Comparison of ENCODE assay signal across 25 cellular contexts in the genomic region with DNA sequence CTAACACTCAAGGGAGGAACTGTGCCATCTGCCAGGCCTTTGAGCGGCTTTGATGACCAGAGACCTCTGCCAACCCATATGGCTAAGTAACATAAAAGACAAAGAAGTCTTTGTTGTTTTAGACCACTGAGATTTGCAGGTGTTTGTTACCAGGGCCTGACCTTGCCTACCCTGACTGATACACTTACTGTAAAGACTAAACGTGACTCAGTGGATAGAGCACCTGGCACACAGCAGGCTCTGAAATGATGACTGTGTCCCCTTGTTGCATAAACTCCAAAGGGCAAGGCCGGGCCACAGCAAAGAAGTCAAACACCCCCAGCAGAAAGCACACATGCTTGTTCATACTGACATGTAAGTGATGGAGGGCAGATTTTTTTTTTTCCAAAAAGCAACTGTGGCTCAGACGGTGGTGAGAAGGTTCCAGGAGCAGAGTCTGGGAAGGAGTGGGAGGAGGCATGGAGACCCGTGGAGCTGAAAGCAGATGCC. TPM values are rescaled to one million over a fixed set of nuclear protein-coding genes. Genes with fewer than 3 reads are reported as not detected.
A peak's percentile ranks its signal among the peaks of the same experiment; 100 is the strongest.
DNase-seq lines count a peak whose midpoint lies in the region; ATAC-seq, FAIRE-seq and TF ChIP-seq lines count a peak whose summit lies in the region.
"Had no signal": no experiment of that assay in that cellular context is flagged by ENCODE, and none has a peak within 500 bp of the region (broad histone marks: within the 10 kb centered on the region; RNA-seq: fewer than 3 reads in every experiment).

No MANE protein-coding gene starts in this region.

- H3K4me3 Mint-ChIP-seq in activated CD8-positive, alpha-beta memory T cell treated with anti-CD3 and anti-CD28 coated beads, Interleukin-2, amount 10 ng/mL, durations not matched to agents 7 days and 5 days = no peak overlapping the region
- H3K4me3 Mint-ChIP-seq in endodermal cell = no peak overlapping the region
- H3K4me3 Mint-ChIP-seq: CD8-positive, alpha-beta T cell; HFFc6 had no signal

- H2BK5ac ChIP-seq in neuronal stem cell (ENCODE audit: low read length) = no peak overlapping the region

- H3K27me3 Mint-ChIP-seq in activated CD8-positive, alpha-beta memory T cell treated with anti-CD3 and anti-CD28 coated beads, Interleukin-2, amount 10 ng/mL, durations not matched to agents 7 days and 5 days = peaks cover 8% of the 10 kb centered on the region
- H3K27me3 Mint-ChIP-seq in endodermal cell (ENCODE audit: insufficient read depth) = peaks cover 14% of the 10 kb centered on the region

- H3K27ac Mint-ChIP-seq in activated CD8-positive, alpha-beta memory T cell treated with anti-CD3 and anti-CD28 coated beads, Interleukin-2, amount 10 ng/mL, durations not matched to agents 7 days and 5 days = no peak overlapping the region
- no peak overlapping the region for H3K27ac Mint-ChIP-seq in endodermal cell
- H3K27ac Mint-ChIP-seq: CD8-positive, alpha-beta T cell; HFFc6 had no signal

- no peak for ATAC-seq in activated CD8-positive, alpha-beta memory T cell treated with anti-CD3 and anti-CD28 coated beads, Interleukin-2, amount 10 ng/mL, durations not matched to agents 7 days and 5 days
- ATAC-seq: CD8-positive, alpha-beta T cell; Panc1; SK-N-SH treated with all-trans-retinoic acid at 6 μM for 48 hours had no signal

- H3K79me1 ChIP-seq in neuronal stem cell (ENCODE audit: low read depth, low read length) = no peaks in the 10 kb centered on the region

- no peak overlapping the region for H4K91ac ChIP-seq in neuronal stem cell (ENCODE audit: low read depth, low read length, poor library complexity)

- TF ChIP-seq CTCF in endodermal cell (conservative IDR thresholded peaks at IDR 0.05) = no peak

- peaks cover 2% of the 10 kb centered on the region for H3K4me1 Mint-ChIP-seq in activated CD8-positive, alpha-beta memory T cell treated with anti-CD3 and anti-CD28 coated beads, Interleukin-2, amount 10 ng/mL, durations not matched to agents 7 days and 5 days
- H3K4me1 Mint-ChIP-seq in endodermal cell = peaks cover 7% of the 10 kb centered on the region

- no peak overlapping the region for H2BK12ac ChIP-seq in neuronal stem cell (ENCODE audit: low read length)

- CTCF ChIA-PET in activated CD8-positive, alpha-beta memory T cell treated with anti-CD3 and anti-CD28 coated beads, Interleukin-2, amount 10 ng/mL, durations not matched to agents 7 days and 5 days (lab: Charles Lee) = interaction anchor here (2.3 kb wide), 1 partner anchor 81 kb away, joined by 5 read pairs; no protein-coding TSS in a partner anchor

- no peak overlapping the region for H4K8ac ChIP-seq in neuronal stem cell (ENCODE audit: low read depth, low read length)

- no peak overlapping the region for H2AFZ ChIP-seq in neuronal stem cell (ENCODE audit: low read length)

- no peaks in the 10 kb centered on the region for H3K27me3 ChIP-seq in endodermal cell (ENCODE audit: control insufficient read depth, insufficient read depth, low read length, poor library complexity, severe bottlenecking)
- H3K27me3 ChIP-seq in neuronal stem cell (ENCODE audit: control insufficient read depth in 3 of 3, insufficient read depth in 3 of 3, low read depth in 1 of 3, low read length in 3 of 3) = no peaks in the 10 kb centered on the region

- H3K18ac ChIP-seq in neuronal stem cell (ENCODE audit: low read length) = no peak overlapping the region

- H3K4ac ChIP-seq in neuronal stem cell (ENCODE audit: low read length) = no peak overlapping the region

- H3K9ac ChIP-seq in endodermal cell (ENCODE audit: extremely low read depth, low read length, poor library complexity, severe bottlenecking) (no peak overlapping the region), neuronal stem cell (ENCODE audit: low read depth, low read length, poor library complexity) (peak overlapping the region; percentile 2)

- no peaks in the 10 kb centered on the region for H3K36me3 Mint-ChIP-seq in activated CD8-positive, alpha-beta memory T cell treated with anti-CD3 and anti-CD28 coated beads, Interleukin-2, amount 10 ng/mL, durations not matched to agents 7 days and 5 days
- no peaks in the 10 kb centered on the region for H3K36me3 Mint-ChIP-seq in endodermal cell (ENCODE audit: low read depth)
- H3K36me3 Mint-ChIP-seq: CD8-positive, alpha-beta T cell had no signal

- no peak overlapping the region for H2AK5ac ChIP-seq in neuronal stem cell (ENCODE audit: low read depth, low read length)

- no peak overlapping the region for H2BK15ac ChIP-seq in neuronal stem cell (ENCODE audit: low read length)

- H3K36me3 ChIP-seq in endodermal cell (ENCODE audit: control insufficient read depth, insufficient read depth, low read length) (no peaks in the 10 kb centered on the region), neuronal stem cell (replicated peaks in 1 of 2; ENCODE audit: control insufficient read depth in 2 of 2, insufficient read depth in 2 of 2, low read length in 2 of 2) (no peaks in the 10 kb centered on the region)

- DNase-seq in activated CD8-positive, alpha-beta memory T cell treated with anti-CD3 and anti-CD28 coated beads for 24 hours = peak; percentile 19
- DNase-seq in activated CD8-positive, alpha-beta memory T cell treated with anti-CD3 and anti-CD28 coated beads, Interleukin-2, amount 10 ng/mL, durations not matched to agents 7 days and 5 days = no peak
- DNase-seq in endodermal cell (peak; percentile 24), neuronal stem cell (ENCODE audit: low spot score) (no peak), urothelium cell line (ENCODE audit: low spot score) (peak; percentile 46), foreskin melanocyte (no peak), Ammon's horn (ENCODE audit: low spot score) (no peak), NCI-H146 (lab: John Stamatoyannopoulos, UW) (no peak)
- DNase-seq: 8988T; Calu3; DMS53; GF-D8; H7; HFFc6; Kasumi-1; NCI-H1417 treated with DMSO at 0.1 percent for 48 hours; NCI-H187 treated with DMSO at 0.1 percent for 48 hours; NCI-H510A; NCI-H774; NK-92 treated with Interleukin-12 subunit alpha and Interleukin-12 subunit beta, amount 100 ng/mL, for 24 hours; SIG-M5 had no signal

- H3K4me1 ChIP-seq in endodermal cell (ENCODE audit: control insufficient read depth, insufficient read depth, low read length) (peaks cover 3% of the 10 kb centered on the region), neuronal stem cell (ENCODE audit: control insufficient read depth in 2 of 2, insufficient read depth in 1 of 2, low read depth in 1 of 2, low read length in 2 of 2) (peaks cover 0 to 1% of the 10 kb centered on the region in 2 donors)

- H3K9me3 Mint-ChIP-seq in activated CD8-positive, alpha-beta memory T cell treated with anti-CD3 and anti-CD28 coated beads, Interleukin-2, amount 10 ng/mL, durations not matched to agents 7 days and 5 days (ENCODE audit: low read depth) = no peaks in the 10 kb centered on the region
- H3K9me3 Mint-ChIP-seq in endodermal cell = no peaks in the 10 kb centered on the region
- H3K9me3 Mint-ChIP-seq: CD8-positive, alpha-beta T cell; HFFc6 had no signal

- 90 to 100% methylated on average over 2 to 5 of the region's 5 CpGs for WGBS in endodermal cell (ENCODE audit: insufficient coverage in 1 of 2, insufficient read length in 1 of 2), 2 experiments
- no CpG with 5 or more reads among the region's 5 CpGs for WGBS in neuronal stem cell (ENCODE audit: extremely low coverage in 2 of 2, insufficient read length in 2 of 2, insufficient replicate concordance in 1 of 2), 2 donors

- no peak overlapping the region for H3K23ac ChIP-seq in neuronal stem cell (ENCODE audit: low read depth, low read length, poor library complexity)

- H3K4me3 ChIP-seq in endodermal cell (ENCODE audit: low read length) (no peak overlapping the region), neuronal stem cell (ENCODE audit: low read length in 2 of 2) (no peak overlapping the region)

- no peak overlapping the region for H3K27ac ChIP-seq in endodermal cell (ENCODE audit: low read depth, low read length)
- no peak overlapping the region for H3K27ac ChIP-seq in neuronal stem cell (replicated peaks; ENCODE audit: low read length)

- H2BK120ac ChIP-seq in neuronal stem cell (ENCODE audit: low read depth, low read length) = no peak overlapping the region

- H3K4me2 ChIP-seq in neuronal stem cell (ENCODE audit: insufficient read depth, low read length, poor library complexity, severe bottlenecking) = no peak overlapping the region

- H3K14ac ChIP-seq in neuronal stem cell (ENCODE audit: low read length) = peak overlapping the region; percentile 14

- H3K9me3 ChIP-seq in endodermal cell (ENCODE audit: control insufficient read depth, low read length) (no peaks in the 10 kb centered on the region), neuronal stem cell (replicated peaks in 1 of 2; ENCODE audit: control insufficient read depth in 2 of 2, insufficient read depth in 1 of 2, low read depth in 1 of 2, low read length in 2 of 2) (no peaks in the 10 kb centered on the region)

- peak; percentile 72 for FAIRE-seq in urothelium cell line (lab: Jason Lieb, UNC)

RNA-seq across cellular contexts. Expression of a gene that starts 7.7 kb away (rescaled TPM):
- total RNA-seq in activated CD8-positive, alpha-beta memory T cell treated with anti-CD3 and anti-CD28 coated beads, Interleukin-2, amount 10 ng/mL, durations not matched to agents 7 days and 5 days = not detected
- not detected for total RNA-seq in endodermal cell
- not detected for polyA plus RNA-seq in endodermal cell (2013, experiment 1 of 2)
- not detected for polyA plus RNA-seq in endodermal cell (2013, experiment 2 of 2)
- polyA plus RNA-seq in neuronal stem cell (2013, experiment 1 of 2) = not detected
- not detected for polyA plus RNA-seq in neuronal stem cell (2013, experiment 2 of 2)
- total RNA-seq: Calu3; CD8-positive, alpha-beta T cell; H7; HFFc6; MCF 10A had no signal

Comparison
In these comparisons a context has a peak if more than half of its experiments do, and no peak if none do; other contexts are left out.
1. DNase-seq: peak in activated CD8-positive, alpha-beta memory T cell treated with anti-CD3 and anti-CD28 coated beads for 24 hours (single experiment), endodermal cell (single experiment) and urothelium cell line (single experiment); none in activated CD8-positive, alpha-beta memory T cell treated with anti-CD3 and anti-CD28 coated beads, Interleukin-2, amount 10 ng/mL, durations not matched to agents 7 days and 5 days (single experiment), neuronal stem cell (single experiment), foreskin melanocyte (single experiment), Ammon's horn (single experiment) and NCI-H146 (single experiment).